ENCODE assay signal across 24 cellular contexts in genomic region chr5:100448250-100448649, GRCh38.
"Had no signal": no experiment of that assay in that cellular context is flagged by ENCODE, and none has a peak within 500 bp of the region (broad histone marks: within the 10 kb centered on the region; RNA-seq: fewer than 3 reads in every experiment).

No MANE protein-coding gene starts in this region.

- H3K4me3 ChIP-seq: gastroesophageal sphincter, sigmoid colon, thoracic aorta, upper lobe of left lung had no signal

- H3K9me3 Mint-ChIP-seq: activated CD4-positive, alpha-beta memory T cell treated with anti-CD3 and anti-CD28 coated beads, Interleukin-2, amount 10 ng/mL, durations not matched to agents 7 days and 5 days; activated naive CD4-positive, alpha-beta T cell treated with anti-CD3 and anti-CD28 coated beads for 36 hours; activated naive CD8-positive, alpha-beta T cell treated with anti-CD3 and anti-CD28 coated beads, Interleukin-2, amount 10 ng/mL, durations not matched to agents 7 days and 5 days; activated T-cell treated with anti-CD3 and anti-CD28 coated beads, Interleukin-2, amount 50 U/mL, for 72 hours; dendritic cell treated with granulocyte-macrophage colony-stimulating factor and Interleukin-4, amounts not matched to agents 40 ng/mL and 50 ng/mL, for 4 days; T-helper 1 cell treated with Interleukin-12 subunit alpha and Interleukin-12 subunit beta and Interleukin-4 antibody, amounts not matched to agents 30 μg/mL and 1 μg/mL, for 36 hours had no signal

- H3K9ac ChIP-seq: parathyroid adenoma had no signal

- H3K79me2 ChIP-seq: parathyroid adenoma had no signal

- H3K4me1 ChIP-seq: gastroesophageal sphincter, parathyroid adenoma had no signal

- H3K27ac Mint-ChIP-seq: activated CD4-positive, alpha-beta memory T cell treated with anti-CD3 and anti-CD28 coated beads, Interleukin-2, amount 10 ng/mL, durations not matched to agents 7 days and 5 days; activated naive CD4-positive, alpha-beta T cell treated with anti-CD3 and anti-CD28 coated beads for 36 hours; activated naive CD8-positive, alpha-beta T cell treated with anti-CD3 and anti-CD28 coated beads, Interleukin-2, amount 10 ng/mL, durations not matched to agents 7 days and 5 days; activated T-cell treated with anti-CD3 and anti-CD28 coated beads, Interleukin-2, amount 50 U/mL, for 72 hours; brain; dendritic cell treated with granulocyte-macrophage colony-stimulating factor and Interleukin-4, amounts not matched to agents 40 ng/mL and 50 ng/mL, for 4 days; memory B cell; T-helper 1 cell treated with Interleukin-12 subunit alpha and Interleukin-12 subunit beta and Interleukin-4 antibody, amounts not matched to agents 30 μg/mL and 1 μg/mL, for 36 hours had no signal

- H3K9me3 ChIP-seq: gastroesophageal sphincter, thoracic aorta, upper lobe of left lung had no signal

- H2AFZ ChIP-seq: parathyroid adenoma had no signal

- H3K27me3 Mint-ChIP-seq: activated naive CD8-positive, alpha-beta T cell treated with anti-CD3 and anti-CD28 coated beads, Interleukin-2, amount 10 ng/mL, durations not matched to agents 7 days and 5 days; dendritic cell treated with granulocyte-macrophage colony-stimulating factor and Interleukin-4, amounts not matched to agents 40 ng/mL and 50 ng/mL, for 4 days had no signal

- H3K4me1 Mint-ChIP-seq: activated CD4-positive, alpha-beta memory T cell treated with anti-CD3 and anti-CD28 coated beads, Interleukin-2, amount 10 ng/mL, durations not matched to agents 7 days and 5 days; activated naive CD8-positive, alpha-beta T cell treated with anti-CD3 and anti-CD28 coated beads, Interleukin-2, amount 10 ng/mL, durations not matched to agents 7 days and 5 days; memory B cell had no signal

- H3K27me3 ChIP-seq: gastroesophageal sphincter, sigmoid colon, upper lobe of left lung had no signal

- H3K27ac ChIP-seq: gastroesophageal sphincter, parathyroid adenoma, sigmoid colon, thoracic aorta, upper lobe of left lung had no signal

- DNase-seq: activated CD4-positive, alpha-beta memory T cell treated with anti-CD3 and anti-CD28 coated beads, Interleukin-2, amount 10 ng/mL, durations not matched to agents 7 days and 5 days; activated CD4-positive, alpha-beta T cell treated with anti-CD3 and anti-CD28 coated beads for 4 hours; activated CD4-positive, CD25-positive, alpha-beta regulatory T cell; activated effector memory CD4-positive, alpha-beta T cell treated with Interleukin-2 at 50 U/mL for 16 hours; activated naive CD4-positive, alpha-beta T cell treated with anti-CD3 and anti-CD28 coated beads for 36 hours; activated naive CD8-positive, alpha-beta T cell treated with anti-CD3 and anti-CD28 coated beads, Interleukin-2, amount 10 ng/mL, durations not matched to agents 7 days and 5 days; activated T-cell treated with anti-CD3 and anti-CD28 coated beads, Interleukin-2, amount 50 U/mL, for 72 hours; amygdala; caudate nucleus; effector CD4-positive, alpha-beta T cell; head of caudate nucleus; hypothalamus; nucleus accumbens; sigmoid colon; stimulated activated CD4-positive, alpha-beta T cell treated with anti-CD3 and anti-CD28 coated beads, Interleukin-4, amount 100 ng/mL, for 1 hour; stimulated activated naive CD4-positive, alpha-beta T cell treated with Interleukin-2 at 50 U/mL for 16 hours; upper lobe of left lung had no signal

- H3K36me3 ChIP-seq: gastroesophageal sphincter, sigmoid colon, thoracic aorta, upper lobe of left lung had no signal

- H3K4me3 Mint-ChIP-seq: activated CD4-positive, alpha-beta memory T cell treated with anti-CD3 and anti-CD28 coated beads, Interleukin-2, amount 10 ng/mL, durations not matched to agents 7 days and 5 days; activated naive CD4-positive, alpha-beta T cell treated with anti-CD3 and anti-CD28 coated beads for 36 hours; activated naive CD8-positive, alpha-beta T cell treated with anti-CD3 and anti-CD28 coated beads, Interleukin-2, amount 10 ng/mL, durations not matched to agents 7 days and 5 days; activated T-cell treated with anti-CD3 and anti-CD28 coated beads, Interleukin-2, amount 50 U/mL, for 72 hours; brain; dendritic cell treated with granulocyte-macrophage colony-stimulating factor and Interleukin-4, amounts not matched to agents 40 ng/mL and 50 ng/mL, for 4 days; memory B cell; T-helper 1 cell treated with Interleukin-12 subunit alpha and Interleukin-12 subunit beta and Interleukin-4 antibody, amounts not matched to agents 30 μg/mL and 1 μg/mL, for 36 hours had no signal

- H3K36me3 Mint-ChIP-seq: activated naive CD8-positive, alpha-beta T cell treated with anti-CD3 and anti-CD28 coated beads, Interleukin-2, amount 10 ng/mL, durations not matched to agents 7 days and 5 days; memory B cell had no signal
